ENCODE assay signal across 8 cellular contexts in the genomic region with DNA sequence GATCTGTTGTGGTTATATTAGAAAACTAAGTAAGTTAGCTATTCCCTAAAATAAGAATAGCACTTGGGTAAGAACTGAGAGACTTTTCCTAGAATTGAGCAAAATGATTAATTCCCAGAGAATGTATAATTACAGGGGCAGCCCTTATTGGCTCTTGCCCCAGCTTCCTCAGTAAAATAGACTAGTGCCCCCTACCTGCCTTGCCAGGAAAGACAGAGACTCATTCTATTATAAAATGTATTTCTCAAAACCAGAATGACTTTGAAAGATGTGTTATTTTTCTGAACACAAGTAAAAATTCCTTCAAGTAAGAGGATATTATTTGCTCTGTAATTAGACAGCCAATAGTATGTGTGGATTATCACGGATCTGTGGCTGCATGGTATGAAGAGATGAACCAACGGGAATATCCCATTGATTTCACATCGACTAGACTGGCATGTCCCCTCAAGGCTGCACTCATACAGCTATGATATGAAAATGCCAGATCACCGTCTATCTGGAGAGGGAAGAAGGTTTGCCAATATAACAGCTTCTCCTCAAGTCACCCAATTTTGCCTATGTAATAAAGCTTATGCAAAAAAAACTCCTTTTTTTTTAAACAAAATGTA. TPM values are rescaled to one million over a fixed set of nuclear protein-coding genes. Genes with fewer than 3 reads are reported as not detected.
A peak's percentile ranks its signal among the peaks of the same experiment; 100 is the strongest.
DNase-seq lines count a peak whose midpoint lies in the region; ATAC-seq and TF ChIP-seq lines count a peak whose summit lies in the region.

No MANE protein-coding gene starts in this region.

- no peak overlapping the region for H3K4me3 ChIP-seq in DOHH2 (ENCODE audit: low read length)
- H3K4me3 ChIP-seq in mammary epithelial cell (replicated peaks in 1 of 3; ENCODE audit: insufficient read depth in 1 of 3, low read depth in 2 of 3, low read length in 3 of 3) = no peak overlapping the region
- H3K4me3 ChIP-seq in left lung = no peak overlapping the region

- intact Hi-C loops in mammary epithelial cell (cut with micrococcal nuclease) = loop anchor here (1.0 to 10.0 kb wide), 2 partner anchors 85 to 373 kb away; a partner anchor contains a TSS
- intact Hi-C loops in left lung (cut with DNase I) = loop anchor here (5.0 to 10.0 kb wide), 2 partner anchors 83 to 90 kb away; no protein-coding TSS in a partner anchor

- dilution Hi-C loops in mammary epithelial cell (cut with HindIII; ENCODE audit: low sequenced_read_pairs) = loop anchor here (5.0 kb wide), 1 partner anchor 65 kb away; no protein-coding TSS in a partner anchor

- BruUV-seq in mammary epithelial cell (replicated peaks; lab: Mats Ljungman, UMichigan) = no TSS peak

- peaks cover 12% of the 10 kb centered on the region; the same call in 1 of the 2 replicates for H4K20me1 ChIP-seq in DOHH2 (ENCODE audit: control insufficient read depth, insufficient read depth, low read depth, low read length)
- no peaks in the 10 kb centered on the region for H4K20me1 ChIP-seq in mammary epithelial cell (ENCODE audit: insufficient read depth, low read length)

- H3K4me1 ChIP-seq in DOHH2 (ENCODE audit: control insufficient read depth, low read length) (peaks cover 33% of the 10 kb centered on the region), mammary epithelial cell (ENCODE audit: insufficient read depth, low read length) (peaks cover 48% of the 10 kb centered on the region), left lung (peaks cover 14 to 80% of the 10 kb centered on the region in 2 donors)

- no peaks in the 10 kb centered on the region for H3K27me3 Mint-ChIP-seq in T-cell

- H3K9me3 ChIP-seq in DOHH2 (ENCODE audit: control insufficient read depth, insufficient read depth, low read length) (no peaks in the 10 kb centered on the region), mammary epithelial cell (replicated peaks; ENCODE audit: insufficient read depth, low read length) (no peaks in the 10 kb centered on the region), left lung (no peaks in the 10 kb centered on the region)

- no peaks in the 10 kb centered on the region for H3K9me3 Mint-ChIP-seq in T-cell

- no peak overlapping the region for H3K4me3 Mint-ChIP-seq in T-cell

- H3F3A ChIP-seq in DOHH2 (ENCODE audit: control insufficient read depth, insufficient read depth) = peaks cover 20% of the 10 kb centered on the region

- 72% methylated on average over 4 of the region's 4 CpGs for WGBS in mammary epithelial cell (ENCODE audit: low coverage, missing lambda C conversion rate)

- H3K27me3 ChIP-seq in DOHH2 (ENCODE audit: control insufficient read depth, low read length) = no peaks in the 10 kb centered on the region
- H3K27me3 ChIP-seq in mammary epithelial cell (ENCODE audit: insufficient read depth, low read length) = no peaks in the 10 kb centered on the region
- H3K27me3 ChIP-seq in left lung = no peaks in the 10 kb centered on the region

- ATAC-seq in T-cell (replicated peaks in 1 of 4) = peak in 1 of 4 experiments; percentile 34
- ATAC-seq in left lung = peak; percentile 60
- ATAC-seq in HG03039 (IDR thresholded peaks at IDR 0.05; ENCODE audit: unreplicated experiment) = no peak
- no peak for ATAC-seq in GM21423 (IDR thresholded peaks at IDR 0.05; ENCODE audit: unreplicated experiment)

- H3K36me3 ChIP-seq in DOHH2 (ENCODE audit: control insufficient read depth, low read length) (peaks cover 33% of the 10 kb centered on the region), mammary epithelial cell (ENCODE audit: insufficient read depth, low read length) (no peaks in the 10 kb centered on the region), left lung (no peaks in the 10 kb centered on the region)

- H3K36me3 Mint-ChIP-seq in T-cell = peaks cover 10% of the 10 kb centered on the region

- H3K4me1 Mint-ChIP-seq in T-cell = peaks cover 71 to 73% (median 73%) of the 10 kb centered on the region in 3 donors

- no peak overlapping the region for H3K4me2 ChIP-seq in DOHH2 (ENCODE audit: low read length)
- no peak overlapping the region for H3K4me2 ChIP-seq in mammary epithelial cell (ENCODE audit: insufficient read depth, low read depth, low read length)

- H3K27ac ChIP-seq in DOHH2 (ENCODE audit: low read depth, low read length) = no peak overlapping the region
- H3K27ac ChIP-seq in mammary epithelial cell (ENCODE audit: insufficient read depth, low read depth, low read length) = no peak overlapping the region
- peak overlapping the region; percentile 35 to 69 for H3K27ac ChIP-seq in left lung

- CTCF ChIA-PET in T-cell (lab: Charles Lee) = interaction anchor here (0.5 to 3.1 kb wide), 19 partner anchors 9 to 113 kb away, joined by 3 to 75 read pairs (median 5); a partner anchor contains a TSS
- CTCF ChIA-PET in mammary epithelial cell (lab: Charles Lee; ENCODE audit: low non-redundant PET) = interaction anchor here (0.6 to 1.2 kb wide), 3 partner anchors 75 to 86 kb away, joined by 3 to 12 read pairs (median 8); no protein-coding TSS in a partner anchor

- DNase-seq in KBM-7 (peak; percentile 71), T-cell (peak in 15 of 34 experiments; percentile 27 to 57 (median 45)), mammary epithelial cell (no peak), left lung (no peak), stromal cell of bone marrow (ENCODE audit: low read depth) (peak; percentile 83)

- no peaks in the 10 kb centered on the region for H3K9me2 ChIP-seq in DOHH2 (replicated peaks; ENCODE audit: control insufficient read depth, low read length)

- no peak overlapping the region for H2AFZ ChIP-seq in mammary epithelial cell (ENCODE audit: low read depth, low read length)

- no peak overlapping the region for H3K9ac ChIP-seq in mammary epithelial cell (ENCODE audit: insufficient read depth, low read length)

- POLR2A ChIA-PET in T-cell (lab: Charles Lee) = no interaction called here

- peak overlapping the region; percentile 83 to 89 for H3K27ac Mint-ChIP-seq in T-cell

- in situ Hi-C loops in KBM-7 (cut with MboI; ENCODE audit: low pct_unique_long_range_greater_than_20kb, low sequenced_read_pairs) (no loop called here), mammary epithelial cell (cut with MboI; ENCODE audit: low sequenced_read_pairs in 2 of 2) (loop anchor here in 1 of 2 donors (25.0 kb wide), 1 partner anchor 735 kb away; a partner anchor contains a TSS)

- TF ChIP-seq CTCF in DOHH2 (IDR thresholded peaks at IDR 0.05; ENCODE audit: low read depth, low read length, poor library complexity, severe bottlenecking) (peak; percentile 84), mammary epithelial cell (conservative IDR thresholded peaks at IDR 0.05 in 1 of 2, IDR thresholded peaks at IDR 0.05 in 1 of 2; ENCODE audit: extremely low read depth in 1 of 2, insufficient read depth in 1 of 2, low read depth in 1 of 2, low read length in 2 of 2) (peak; percentile 71 to 80), left lung (IDR thresholded peaks at IDR 0.05) (peak; percentile 68 to 76)

- H3K79me2 ChIP-seq in DOHH2 (ENCODE audit: control insufficient read depth, low read length) (peaks cover 26% of the 10 kb centered on the region), mammary epithelial cell (ENCODE audit: insufficient read depth, low read length) (peaks cover 39% of the 10 kb centered on the region)

RNA-seq across cellular contexts. Expression of a gene that starts 7.4 kb away (rescaled TPM):
- total RNA-seq in T-cell (10 to 100 TPM; 15.4 to 24.2 (median 16.0) TPM), mammary epithelial cell (10 to 100 TPM; 21.2 to 34.6 TPM), left lung (10 to 100 TPM; 29.4 to 29.5 TPM)
- polyA plus RNA-seq in mammary epithelial cell = 30.5 TPM
- 17.2 TPM for polyA minus RNA-seq in mammary epithelial cell

RNA-seq across cellular contexts. Expression of a gene that starts 11.0 kb away (rescaled TPM):
- 10 to 100 TPM; 55.6 to 92.3 (median 77.8) TPM for total RNA-seq in T-cell
- total RNA-seq in mammary epithelial cell = 10 to 100 TPM in 1 of 2 donors, 1 to 10 TPM in 1; 3.5 to 13.0 TPM
- polyA plus RNA-seq in mammary epithelial cell = 2.4 TPM
- 13.3 TPM for polyA minus RNA-seq in mammary epithelial cell
- total RNA-seq in left lung = 10 to 100 TPM; 11.1 to 25.4 TPM

Comparison
In these comparisons a context has a peak if more than half of its experiments do, and no peak if none do; other contexts are left out.
1. H3K27ac ChIP-seq: peak in left lung (2 of 2); none in DOHH2 (single experiment) and mammary epithelial cell (single experiment).
2. DNase-seq: peak in KBM-7 (single experiment) and stromal cell of bone marrow (single experiment); none in mammary epithelial cell (single experiment) and left lung (0 of 2).
3. Peak in every context shown above with its lines, with median percentiles within 50 percentile points of each other: CTCF ChIP-seq.